18 cellular contexts compared by ENCODE assay signal in genomic region chr20:24828992-24829648, GRCh38.
"Had no signal": no experiment of that assay in that cellular context is flagged by ENCODE, and none has a peak within 500 bp of the region (broad histone marks: within the 10 kb centered on the region; RNA-seq: fewer than 3 reads in every experiment).

No MANE protein-coding gene starts in this region.

- H3K4me1 Mint-ChIP-seq: immature natural killer cell had no signal

- H3K27me3 Mint-ChIP-seq: stimulated activated naive CD8-positive, alpha-beta T cell treated with anti-CD3 and anti-CD28 coated beads, Interleukin-15, Interleukin-2, amounts not matched to agents 100 ng/mL and 50 ng/mL, for 24 hours had no signal

- H3K27me3 ChIP-seq: foreskin keratinocyte, testis, tibial nerve had no signal

- H3K36me3 Mint-ChIP-seq: immature natural killer cell had no signal

- DNase-seq: effector CD4-positive, alpha-beta T cell; endodermal cell; erythroblast; foreskin keratinocyte; immature natural killer cell; kidney; left cardiac atrium; left ventricle myocardium superior; mesenchymal stem cell; midbrain; small intestine; stimulated activated CD4-positive, alpha-beta T cell treated with anti-CD3 and anti-CD28 coated beads, Interleukin-12 subunit alpha, Interleukin-12 subunit beta, amount 100 ng/mL, for 4 hours; testis had no signal

- H3K27ac ChIP-seq: coronary artery, foreskin keratinocyte, testis, tibial nerve had no signal

- H3K27ac Mint-ChIP-seq: endodermal cell; immature natural killer cell; nephron; stimulated activated naive CD8-positive, alpha-beta T cell treated with anti-CD3 and anti-CD28 coated beads, Interleukin-15, Interleukin-2, amounts not matched to agents 100 ng/mL and 50 ng/mL, for 24 hours had no signal

- ATAC-seq: foreskin keratinocyte, left cardiac atrium, left ventricle myocardium superior had no signal

- H3K9me3 ChIP-seq: testis had no signal

- H3K4me3 ChIP-seq: coronary artery, lung, testis, tibial nerve had no signal

- H3K4me1 ChIP-seq: foreskin keratinocyte, testis, tibial nerve had no signal

- H3K9me3 Mint-ChIP-seq: endodermal cell; immature natural killer cell; nephron; stimulated activated naive CD8-positive, alpha-beta T cell treated with anti-CD3 and anti-CD28 coated beads, Interleukin-15, Interleukin-2, amounts not matched to agents 100 ng/mL and 50 ng/mL, for 24 hours had no signal

- H3K4me3 Mint-ChIP-seq: endodermal cell; immature natural killer cell; nephron; stimulated activated naive CD8-positive, alpha-beta T cell treated with anti-CD3 and anti-CD28 coated beads, Interleukin-15, Interleukin-2, amounts not matched to agents 100 ng/mL and 50 ng/mL, for 24 hours had no signal

- H3K36me3 ChIP-seq: tibial nerve had no signal
